In the genomic region with DNA sequence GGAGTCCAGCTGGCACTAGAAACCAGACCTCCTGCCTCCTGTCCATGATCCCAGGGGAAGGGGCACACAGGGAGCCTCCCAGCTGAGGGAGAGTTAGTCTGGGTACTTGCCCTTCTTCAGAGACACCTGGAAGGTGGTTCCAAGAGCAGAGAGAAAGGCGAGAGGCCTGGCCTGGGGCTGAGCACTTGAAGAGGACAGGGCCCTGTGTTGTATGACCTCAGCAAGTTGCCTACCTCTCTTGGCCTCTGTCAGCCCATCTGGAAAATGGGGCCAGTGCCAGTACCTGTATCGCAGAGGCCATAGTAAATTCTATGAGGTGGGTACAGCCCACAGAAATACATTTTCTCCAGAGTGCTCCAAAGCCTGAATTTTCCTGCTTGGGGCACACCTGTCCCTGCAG, we compare ENCODE assay signal across 22 cellular contexts. TPM values are rescaled to one million over a fixed set of nuclear protein-coding genes. Genes with fewer than 3 reads are reported as not detected.
"Had no signal": no experiment of that assay in that cellular context is flagged by ENCODE, and none has a peak within 500 bp of the region (broad histone marks: within the 10 kb centered on the region; RNA-seq: fewer than 3 reads in every experiment).

No MANE protein-coding gene starts in this region.

- H3K9ac ChIP-seq: neural progenitor cell had no signal

- H3K36me3 ChIP-seq: neural progenitor cell, ovary, sigmoid colon had no signal

- ATAC-seq: left lobe of liver; natural killer cell treated with Interleukin-12 subunit alpha and Interleukin-12 subunit beta and Interleukin-15 and Interleukin-18, amount 100 ng/mL, for 72 hours had no signal

- FAIRE-seq: urothelium cell line had no signal

- H2AFZ ChIP-seq: neural progenitor cell had no signal

- H3K4me2 ChIP-seq: neural progenitor cell had no signal

- H3K27ac Mint-ChIP-seq: natural killer cell treated with Interleukin-12 subunit alpha and Interleukin-12 subunit beta and Interleukin-15 and Interleukin-18, amount 100 ng/mL, for 72 hours; neural progenitor cell; progenitor cell of endocrine pancreas; type B pancreatic cell had no signal

- H3K9me3 ChIP-seq: ovary, sigmoid colon had no signal

- DNase-seq: effector CD4-positive, alpha-beta T cell; foreskin melanocyte; head of caudate nucleus; hippocampal formation; kidney glomerular epithelial cell; mesenchymal stem cell; midbrain; nucleus accumbens; sigmoid colon; stimulated activated CD4-positive, alpha-beta T cell treated with anti-CD3 and anti-CD28 coated beads, Interleukin-12 subunit alpha, Interleukin-12 subunit beta, amount 100 ng/mL, for 4 hours; stimulated activated naive CD4-positive, alpha-beta T cell treated with Interleukin-2 at 50 U/mL for 16 hours had no signal

- H3K4me3 Mint-ChIP-seq: natural killer cell treated with Interleukin-12 subunit alpha and Interleukin-12 subunit beta and Interleukin-15 and Interleukin-18, amount 100 ng/mL, for 72 hours; neural progenitor cell; type B pancreatic cell had no signal

- H3K36me3 Mint-ChIP-seq: natural killer cell treated with Interleukin-12 subunit alpha and Interleukin-12 subunit beta and Interleukin-15 and Interleukin-18, amount 100 ng/mL, for 72 hours; neural progenitor cell had no signal

- H3K9me3 Mint-ChIP-seq: natural killer cell treated with Interleukin-12 subunit alpha and Interleukin-12 subunit beta and Interleukin-15 and Interleukin-18, amount 100 ng/mL, for 72 hours; neural progenitor cell; type B pancreatic cell had no signal

- H3K4me3 ChIP-seq: coronary artery, lung, neural progenitor cell, ovary, sigmoid colon, skin epidermis had no signal

- H3K27ac ChIP-seq: coronary artery, neural progenitor cell, ovary, sigmoid colon, skin epidermis had no signal

- H3K27me3 ChIP-seq: ovary had no signal

RNA-seq across cellular contexts. Expression of gene PTH1R, which starts 19.5 kb away (rescaled TPM):
- total RNA-seq: natural killer cell treated with Interleukin-12 subunit alpha and Interleukin-12 subunit beta and Interleukin-15 and Interleukin-18, amount 100 ng/mL, for 72 hours had no signal

RNA-seq across cellular contexts. Expression of gene MYL3, which starts 33.8 kb away (rescaled TPM):
- total RNA-seq: dermis microvascular lymphatic vessel endothelial cell; natural killer cell treated with Interleukin-12 subunit alpha and Interleukin-12 subunit beta and Interleukin-15 and Interleukin-18, amount 100 ng/mL, for 72 hours; progenitor cell of endocrine pancreas had no signal
